ENCODE assay signal across 27 cellular contexts in the genomic region with DNA sequence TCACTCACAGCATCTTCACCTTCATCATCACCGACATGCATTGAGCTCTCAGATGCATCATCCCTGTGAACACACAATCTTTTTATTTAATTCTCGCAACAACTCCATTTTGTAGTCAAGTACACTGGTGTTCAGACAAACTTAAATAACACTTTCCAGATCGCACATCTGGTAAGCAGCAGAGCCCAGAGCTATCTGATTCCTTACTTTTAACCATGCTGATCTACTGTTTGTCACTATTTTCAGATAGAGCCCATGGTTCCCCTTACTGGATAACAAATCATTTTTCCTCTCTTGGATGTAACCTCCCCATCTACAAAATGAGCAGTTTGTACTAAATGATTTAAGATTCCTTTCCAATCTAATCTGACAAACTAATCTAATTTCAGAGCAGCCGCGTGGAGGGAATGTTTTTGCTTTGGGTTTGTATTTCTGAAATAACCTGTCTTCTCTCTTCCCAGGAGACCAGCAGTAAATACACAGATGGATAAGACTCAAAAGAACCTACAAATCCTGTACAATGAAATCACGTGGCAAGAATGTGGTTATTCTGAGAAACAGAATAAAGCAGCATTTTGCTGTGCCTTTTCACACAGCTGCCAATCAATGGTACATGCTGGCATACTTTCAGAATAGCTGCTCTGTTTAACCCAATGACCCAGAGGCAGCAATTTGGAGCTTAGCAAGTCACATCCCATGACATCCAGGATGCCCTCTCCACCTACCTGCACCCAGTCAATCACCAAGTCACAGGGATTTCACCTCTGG.
DNase-seq lines count a peak whose midpoint lies in the region; ATAC-seq, FAIRE-seq and TF ChIP-seq lines count a peak whose summit lies in the region.
"Had no signal": no experiment of that assay in that cellular context is flagged by ENCODE, and none has a peak within 500 bp of the region (broad histone marks: within the 10 kb centered on the region; RNA-seq: fewer than 3 reads in every experiment).

No MANE protein-coding gene starts in this region.

- ATAC-seq in K562 (no peak), HG03469 (IDR thresholded peaks at IDR 0.05; ENCODE audit: unreplicated experiment) (no peak)
- ATAC-seq in naive thymus-derived CD8-positive, alpha-beta T cell: no peak
- ATAC-seq: HepG2, Panc1 had no signal

- H3K36me3 ChIP-seq in KOPT-K1 (ENCODE audit: insufficient read depth, low read length): no peaks in the 10 kb centered on the region
- no peaks in the 10 kb centered on the region for H3K36me3 ChIP-seq in K562 (ENCODE audit: control insufficient read depth, insufficient read depth, low read length)
- no peaks in the 10 kb centered on the region for H3K36me3 ChIP-seq in mesenchymal stem cell (ENCODE audit: control insufficient read depth in 1 of 2, insufficient read depth in 2 of 2, low read depth in 1 of 2, low read length in 2 of 2)
- no peaks in the 10 kb centered on the region for H3K36me3 ChIP-seq in WERI-Rb-1
- H3K36me3 ChIP-seq: HAP-1, MG63 had no signal

- no peaks in the 10 kb centered on the region for H3K9me1 ChIP-seq in K562 (ENCODE audit: control insufficient read depth, insufficient read depth, low read length)

- no peak overlapping the region for H3K14ac ChIP-seq in mesenchymal stem cell (ENCODE audit: low read length in 2 of 2)

- H3K4me3 ChIP-seq in K562 (no peak overlapping the region), mesenchymal stem cell (ENCODE audit: insufficient read depth in 1 of 2, low read depth in 1 of 2, low read length in 2 of 2) (no peak overlapping the region), WERI-Rb-1 (ENCODE audit: low read depth, low read length) (no peak overlapping the region)
- H3K4me3 ChIP-seq: HAP-1, MG63 had no signal

- POLR2A ChIA-PET in K562 (lab: Yijun Ruan, JAX): interaction anchor here (0.6 kb wide), 1 partner anchor 19 kb away, joined by 3 read pairs; no protein-coding TSS in a partner anchor
- POLR2A ChIA-PET in naive thymus-derived CD8-positive, alpha-beta T cell (lab: Charles Lee): no interaction called here

- H4K20me1 ChIP-seq in K562 (replicated peaks; ENCODE audit: control insufficient read depth, insufficient read depth, low read length): no peaks in the 10 kb centered on the region; the same call in 1 of the 2 replicates

- no peak overlapping the region for H3K4ac ChIP-seq in mesenchymal stem cell (ENCODE audit: low read depth in 1 of 2, low read length in 2 of 2)

- no peak overlapping the region for H2AFZ ChIP-seq in K562 (ENCODE audit: low read depth, low read length)
- no peak overlapping the region for H2AFZ ChIP-seq in mesenchymal stem cell (ENCODE audit: low read depth, low read length)

- no peak overlapping the region for H3K9ac ChIP-seq in K562 (ENCODE audit: insufficient read depth in 1 of 2, low read depth in 2 of 2, low read length in 2 of 2)
- H3K9ac ChIP-seq in mesenchymal stem cell (ENCODE audit: low read length): no peak overlapping the region

- H3K23ac ChIP-seq in mesenchymal stem cell (ENCODE audit: low read length in 2 of 2): no peak overlapping the region

- H3K79me1 ChIP-seq in mesenchymal stem cell (replicated peaks; ENCODE audit: low read length, poor library complexity, severe bottlenecking): no peaks in the 10 kb centered on the region

- in situ Hi-C loops in K562 (cut with MboI): no loop called here

- CTCF ChIA-PET in K562 (lab: Yijun Ruan, JAX; ENCODE audit: low intra/inter-chr PET ratio): no interaction called here

- no peaks in the 10 kb centered on the region for H3K36me3 Mint-ChIP-seq in naive thymus-derived CD8-positive, alpha-beta T cell
- H3K36me3 Mint-ChIP-seq: CD14-positive monocyte; CD8-positive, alpha-beta memory T cell had no signal

- intact Hi-C loops in K562 (cut with micrococcal nuclease): no loop called here

- WGBS in K562 (ENCODE audit: insufficient coverage, low coverage, missing lambda C conversion rate): 4% methylated on average over 6 of the region's 6 CpGs
- WGBS in mesenchymal stem cell: 65% methylated on average over 4 of the region's 6 CpGs

- no peak for TF ChIP-seq RAD21 in K562 (CRISPR knock-in tag; conservative IDR thresholded peaks at IDR 0.05 in 1 of 2, IDR thresholded peaks at IDR 0.05 in 1 of 2)

- DNase-seq in K562 (ENCODE audit: extremely low read depth in 1 of 4, low spot score in 3 of 4) (no peak), mesenchymal stem cell (no peak), WERI-Rb-1 (no peak)
- no peak for DNase-seq in naive thymus-derived CD8-positive, alpha-beta T cell
- DNase-seq in activated CD4-positive, alpha-beta T cell treated with anti-CD3 and anti-CD28 coated beads, Interleukin-2, amount 50 U/mL, for 4 hours: no peak
- DNase-seq: CD8-positive, alpha-beta memory T cell; DMS 273 treated with DMSO at 0.1 percent for 48 hours; DMS79; GF-D8; KBM-7; MG63; NCI-H2029 treated with DMSO at 0.1 percent for 48 hours; NCI-H446 treated with DMSO at 0.1 percent for 48 hours; NCI-H526; NCI-H82; SHP77; SW 1271 had no signal

- no peak overlapping the region for H2BK15ac ChIP-seq in mesenchymal stem cell (ENCODE audit: low read depth, poor library complexity, severe bottlenecking)

- H3K18ac ChIP-seq in mesenchymal stem cell (ENCODE audit: low read depth in 1 of 2, low read length in 2 of 2): no peak overlapping the region

- no peak overlapping the region for H3K4me3 Mint-ChIP-seq in naive thymus-derived CD8-positive, alpha-beta T cell
- H3K4me3 Mint-ChIP-seq: CD8-positive, alpha-beta memory T cell; T-helper 1 cell treated with Interleukin-12 subunit alpha and Interleukin-12 subunit beta and Interleukin-4 antibody, amounts not matched to agents 30 μg/mL and 1 μg/mL, for 36 hours had no signal

- H2BK120ac ChIP-seq in mesenchymal stem cell (ENCODE audit: low read depth, low read length): no peak overlapping the region

- peaks cover 2 to 27% (median 9%) of the 10 kb centered on the region in 5 donors for H3K27me3 Mint-ChIP-seq in naive thymus-derived CD8-positive, alpha-beta T cell

- H3K9me3 ChIP-seq in KOPT-K1 (ENCODE audit: insufficient read depth, low read length, poor library complexity, severe bottlenecking) (no peaks in the 10 kb centered on the region), K562 (replicated peaks; ENCODE audit: control insufficient read depth, insufficient read depth, low read depth, low read length) (no peaks in the 10 kb centered on the region), mesenchymal stem cell (ENCODE audit: control insufficient read depth, low read length) (no peaks in the 10 kb centered on the region), WERI-Rb-1 (ENCODE audit: severe bottlenecking) (no peaks in the 10 kb centered on the region)
- H3K9me3 ChIP-seq: HAP-1, MG63 had no signal

- no peak overlapping the region for H2BK5ac ChIP-seq in mesenchymal stem cell (ENCODE audit: low read depth, low read length, poor library complexity, severe bottlenecking)

- H3K4me1 Mint-ChIP-seq in naive thymus-derived CD8-positive, alpha-beta T cell: no peaks in the 10 kb centered on the region
- H3K4me1 Mint-ChIP-seq: CD8-positive, alpha-beta memory T cell had no signal

- no peak overlapping the region for H4K8ac ChIP-seq in mesenchymal stem cell (ENCODE audit: low read length)

- no peak for TF ChIP-seq EP300 in K562 (IDR thresholded peaks at IDR 0.05; ENCODE audit: low read length)

- H3K27ac ChIP-seq in KOPT-K1 (ENCODE audit: low read depth, low read length, poor library complexity, severe bottlenecking) (peak overlapping the region; percentile 50), K562 (ENCODE audit: extremely low read depth, low read depth, low read length) (no peak overlapping the region), mesenchymal stem cell (ENCODE audit: low read length, poor library complexity, severe bottlenecking) (no peak overlapping the region), WERI-Rb-1 (no peak overlapping the region)
- H3K27ac ChIP-seq: RWPE1 had no signal

- H3K27me3 ChIP-seq in K562 (ENCODE audit: control insufficient read depth in 2 of 2, insufficient read depth in 2 of 2, low read length in 2 of 2): peaks cover 3 to 4% of the 10 kb centered on the region in 2 experiments; a peak in 2 of 5 replicates
- peaks cover 0 to 14% of the 10 kb centered on the region in 2 experiments for H3K27me3 ChIP-seq in mesenchymal stem cell (ENCODE audit: control insufficient read depth in 1 of 2, insufficient read depth in 1 of 2, low read length in 2 of 2)
- H3K27me3 ChIP-seq in WERI-Rb-1 (ENCODE audit: insufficient read depth, low read depth, severe bottlenecking): peaks cover 19% of the 10 kb centered on the region

- no peak for FAIRE-seq in K562 (lab: Jason Lieb, UNC)
- FAIRE-seq: GM12892, GM19239, HepG2 had no signal

- no peak overlapping the region for H4K91ac ChIP-seq in mesenchymal stem cell (ENCODE audit: low read length)

- no peak overlapping the region for H2BK12ac ChIP-seq in mesenchymal stem cell (ENCODE audit: low read length in 2 of 2)

- H2AK5ac ChIP-seq in mesenchymal stem cell (ENCODE audit: low read length, severe bottlenecking): no peak overlapping the region

- no peak for TF ChIP-seq POLR2A in K562 (conservative IDR thresholded peaks at IDR 0.05)

- H3K9me3 Mint-ChIP-seq in naive thymus-derived CD8-positive, alpha-beta T cell: no peaks in the 10 kb centered on the region
- H3K9me3 Mint-ChIP-seq: CD8-positive, alpha-beta memory T cell; T-helper 1 cell treated with Interleukin-12 subunit alpha and Interleukin-12 subunit beta and Interleukin-4 antibody, amounts not matched to agents 30 μg/mL and 1 μg/mL, for 36 hours had no signal

- BruUV-seq in K562 (replicated peaks; lab: Mats Ljungman, UMichigan): no TSS peak

- H3K79me2 ChIP-seq in K562 (ENCODE audit: control insufficient read depth, insufficient read depth, low read length): no peaks in the 10 kb centered on the region

- H3K4me2 ChIP-seq in K562 (ENCODE audit: insufficient read depth, low read length) (no peak overlapping the region), mesenchymal stem cell (ENCODE audit: low read length, poor library complexity, severe bottlenecking) (peak overlapping the region; percentile 29)

- H3K4me1 ChIP-seq in K562 (replicated peaks in 1 of 2; ENCODE audit: control insufficient read depth in 2 of 2, insufficient read depth in 2 of 2, low read length in 2 of 2) (no peaks in the 10 kb centered on the region), mesenchymal stem cell (ENCODE audit: control insufficient read depth, insufficient read depth, low read depth, low read length) (no peaks in the 10 kb centered on the region)
- H3K4me1 ChIP-seq: HAP-1 had no signal

- TF ChIP-seq CTCF in K562 (IDR thresholded peaks at IDR 0.05 in 2 of 3, conservative IDR thresholded peaks at IDR 0.05 in 1 of 3; ENCODE audit: insufficient read depth in 2 of 3, low read depth in 1 of 3, low read length in 3 of 3) (no peak), WERI-Rb-1 (IDR thresholded peaks at IDR 0.05; ENCODE audit: low read depth, low read length) (no peak)

- no peak overlapping the region for H3K27ac Mint-ChIP-seq in naive thymus-derived CD8-positive, alpha-beta T cell
- H3K27ac Mint-ChIP-seq: CD8-positive, alpha-beta memory T cell; T-helper 1 cell treated with Interleukin-12 subunit alpha and Interleukin-12 subunit beta and Interleukin-4 antibody, amounts not matched to agents 30 μg/mL and 1 μg/mL, for 36 hours had no signal
